Comparison of ENCODE assay signal across 21 cellular contexts in the genomic region with DNA sequence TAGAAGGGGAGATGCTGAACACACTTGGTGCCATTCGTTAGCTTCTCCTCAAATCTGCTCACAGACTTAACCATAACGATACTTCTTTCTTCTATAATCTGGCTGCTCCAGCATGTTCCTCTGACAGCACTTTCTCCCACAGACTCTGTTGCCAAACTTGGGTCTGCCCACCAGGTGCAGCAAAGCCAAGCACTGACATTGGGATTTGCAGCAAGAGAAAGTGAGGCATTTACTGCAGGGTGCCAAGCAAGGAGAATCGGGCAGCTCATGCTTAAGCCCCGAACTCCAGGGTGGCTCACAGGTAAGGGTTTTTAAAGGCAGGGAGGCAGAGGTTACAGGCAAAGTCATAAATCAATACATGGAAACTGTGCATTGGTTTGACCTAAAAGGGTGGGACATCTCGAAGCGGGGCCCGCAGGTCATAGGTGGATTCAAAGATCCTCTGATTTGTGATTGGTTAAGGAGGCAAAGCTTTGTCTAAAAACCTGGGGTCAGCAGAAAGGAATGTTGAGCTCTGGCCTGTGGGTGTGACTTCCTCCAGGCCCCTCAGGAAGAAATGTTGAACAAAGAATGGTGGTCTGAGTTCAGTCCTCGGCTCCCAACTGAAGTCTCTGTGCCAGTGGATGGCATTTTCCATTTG. TPM values are rescaled to one million over a fixed set of nuclear protein-coding genes. Genes with fewer than 3 reads are reported as not detected.
DNase-seq lines count a peak whose midpoint lies in the region; ATAC-seq and TF ChIP-seq lines count a peak whose summit lies in the region.
"Had no signal": no experiment of that assay in that cellular context is flagged by ENCODE, and none has a peak within 500 bp of the region (broad histone marks: within the 10 kb centered on the region; RNA-seq: fewer than 3 reads in every experiment).

No MANE protein-coding gene starts in this region.

- H3K4me2 ChIP-seq in GM23338 = peak overlapping the region; percentile 33
- peak overlapping the region; percentile 37; the same call in 1 of the 2 replicates for H3K4me2 ChIP-seq in OCI-LY3 (ENCODE audit: low read length)

- no peaks in the 10 kb centered on the region for H4K20me1 ChIP-seq in GM23338 (replicated peaks; ENCODE audit: insufficient read depth)
- no peaks in the 10 kb centered on the region for H4K20me1 ChIP-seq in OCI-LY3 (ENCODE audit: insufficient read depth, low read length)

- DNase-seq in GM23338 (ENCODE audit: low spot score) (peak; percentile 83), endothelial cell (ENCODE audit: low spot score) (peak; percentile 30), nephron progenitor cell (peak; percentile 44), NCI-H1417 treated with DMSO at 0.1 percent for 48 hours (lab: John Stamatoyannopoulos, UW) (no peak)
- no peak for DNase-seq in activated naive CD4-positive, alpha-beta T cell treated with anti-CD3 and anti-CD28 coated beads for 36 hours
- DNase-seq in activated CD4-positive, alpha-beta T cell treated with anti-CD3 and anti-CD28 coated beads, Interleukin-2, amount 50 U/mL, for 48 hours = no peak
- DNase-seq: activated CD4-positive, alpha-beta T cell treated with anti-CD3 and anti-CD28 coated beads, Interleukin-2, amount 50 U/mL, for 4 hours; activated T-cell treated with anti-CD3 and anti-CD28 coated beads, Interleukin-2, amount 50 U/mL, for 1 hour; DMS 273 treated with DMSO at 0.1 percent for 48 hours; mucosa of descending colon; NCI-H187; NCI-H510A; ovary; tibial artery had no signal

- H3K4me1 ChIP-seq in GM23338 (ENCODE audit: insufficient read depth) = peaks cover 22% of the 10 kb centered on the region
- H3K4me1 ChIP-seq in OCI-LY3 (ENCODE audit: low read length) = peaks cover 26% of the 10 kb centered on the region

- no peaks in the 10 kb centered on the region for H3K36me3 ChIP-seq in GM23338 (ENCODE audit: insufficient read depth)
- H3K36me3 ChIP-seq in OCI-LY3 (replicated peaks; ENCODE audit: low read depth, low read length) = no peaks in the 10 kb centered on the region
- H3K36me3 ChIP-seq: esophagus muscularis mucosa, ovary, tibial artery had no signal

- peaks cover 3% of the 10 kb centered on the region for H3K27me3 Mint-ChIP-seq in GM23338 (ENCODE audit: insufficient read depth, low read depth, poor library complexity)
- H3K27me3 Mint-ChIP-seq in endothelial cell (ENCODE audit: unreplicated experiment) = peaks cover 10% of the 10 kb centered on the region
- H3K27me3 Mint-ChIP-seq in nephron progenitor cell (ENCODE audit: low read depth, poor library complexity) = peaks cover 4% of the 10 kb centered on the region
- peaks cover 3% of the 10 kb centered on the region for H3K27me3 Mint-ChIP-seq in activated naive CD4-positive, alpha-beta T cell treated with anti-CD3 and anti-CD28 coated beads for 36 hours (ENCODE audit: low read depth)
- H3K27me3 Mint-ChIP-seq: brain had no signal

- H3K9me2 ChIP-seq in GM23338 (ENCODE audit: insufficient read depth) = 0 out of 2 replicates have a peak, but pooled peaks cover 6% of the 10 kb centered on the region

- no peak overlapping the region for H3K9ac ChIP-seq in OCI-LY3 (ENCODE audit: low read length)

- CTCF ChIA-PET in activated naive CD4-positive, alpha-beta T cell treated with anti-CD3 and anti-CD28 coated beads for 36 hours (lab: Charles Lee) = interaction anchor here (0.7 to 1.5 kb wide), 6 partner anchors 8 to 245 kb away, joined by 3 to 5 read pairs (median 3); partner anchors contain the start of gene MAPK14

- ATAC-seq in GM23338 (peak; percentile 67), HG03565 (IDR thresholded peaks at IDR 0.05; ENCODE audit: unreplicated experiment) (no peak)

- no peak overlapping the region for H3K4me3 ChIP-seq in GM23338
- no peak overlapping the region for H3K4me3 ChIP-seq in OCI-LY3 (ENCODE audit: low read length)
- H3K4me3 ChIP-seq: esophagus muscularis mucosa, mucosa of descending colon, ovary, tibial artery had no signal

- H2AFZ ChIP-seq in GM23338 (peak overlapping the region; percentile 34), OCI-LY3 (ENCODE audit: low read depth, low read length) (no peak overlapping the region)

- 0 out of 2 replicates have a peak, but pooled peaks cover 3% of the 10 kb centered on the region for H3F3A ChIP-seq in GM23338 (replicated peaks; ENCODE audit: low read depth)

- no peak overlapping the region for H3K4me3 Mint-ChIP-seq in GM23338
- H3K4me3 Mint-ChIP-seq in endothelial cell (ENCODE audit: unreplicated experiment) = no peak overlapping the region
- H3K4me3 Mint-ChIP-seq in nephron progenitor cell = no peak overlapping the region
- H3K4me3 Mint-ChIP-seq in activated naive CD4-positive, alpha-beta T cell treated with anti-CD3 and anti-CD28 coated beads for 36 hours = no peak overlapping the region
- H3K4me3 Mint-ChIP-seq: activated naive CD8-positive, alpha-beta T cell; brain had no signal

- H3K9me3 Mint-ChIP-seq in GM23338 (no peaks in the 10 kb centered on the region), endothelial cell (ENCODE audit: unreplicated experiment) (no peaks in the 10 kb centered on the region), nephron progenitor cell (no peaks in the 10 kb centered on the region)
- H3K9me3 Mint-ChIP-seq in activated naive CD4-positive, alpha-beta T cell treated with anti-CD3 and anti-CD28 coated beads for 36 hours = no peaks in the 10 kb centered on the region
- H3K9me3 Mint-ChIP-seq: brain had no signal

- H3K79me2 ChIP-seq in GM23338 (replicated peaks; ENCODE audit: insufficient read depth) (no peaks in the 10 kb centered on the region), OCI-LY3 (ENCODE audit: low read length) (no peaks in the 10 kb centered on the region)

- H3K27ac Mint-ChIP-seq in GM23338 (0 out of 2 replicates have a peak overlapping the region, but pooled peaks have one; percentile 13), endothelial cell (ENCODE audit: unreplicated experiment) (peak overlapping the region; percentile 90), nephron progenitor cell (peak overlapping the region; percentile 88)
- H3K27ac Mint-ChIP-seq in activated naive CD4-positive, alpha-beta T cell treated with anti-CD3 and anti-CD28 coated beads for 36 hours = no peak overlapping the region
- H3K27ac Mint-ChIP-seq: activated naive CD8-positive, alpha-beta T cell; brain had no signal

- no peak for TF ChIP-seq CTCF in GM23338 (conservative IDR thresholded peaks at IDR 0.05; ENCODE audit: low read depth in 2 of 2)
- no peak for TF ChIP-seq CTCF in OCI-LY3 (IDR thresholded peaks at IDR 0.05; ENCODE audit: low read depth, low read length)
- no peak for TF ChIP-seq CTCF in endothelial cell (IDR thresholded peaks at IDR 0.05; ENCODE audit: unreplicated experiment)
- TF ChIP-seq CTCF in nephron progenitor cell (IDR thresholded peaks at IDR 0.05) = no peak

- H3K36me3 Mint-ChIP-seq in GM23338 (ENCODE audit: low read depth) = no peaks in the 10 kb centered on the region
- H3K36me3 Mint-ChIP-seq in endothelial cell (ENCODE audit: low read depth, unreplicated experiment) = no peaks in the 10 kb centered on the region
- no peaks in the 10 kb centered on the region for H3K36me3 Mint-ChIP-seq in nephron progenitor cell (ENCODE audit: low read depth)
- no peaks in the 10 kb centered on the region for H3K36me3 Mint-ChIP-seq in activated naive CD4-positive, alpha-beta T cell treated with anti-CD3 and anti-CD28 coated beads for 36 hours (ENCODE audit: low read depth)
- H3K36me3 Mint-ChIP-seq: brain had no signal

- no peaks in the 10 kb centered on the region for H3K9me3 ChIP-seq in OCI-LY3 (ENCODE audit: insufficient read depth, low read length)
- H3K9me3 ChIP-seq: esophagus muscularis mucosa, mucosa of descending colon, ovary, tibial artery had no signal

- H3K27me3 ChIP-seq in GM23338 (ENCODE audit: insufficient read depth) = no peaks in the 10 kb centered on the region
- peaks cover 33% of the 10 kb centered on the region for H3K27me3 ChIP-seq in OCI-LY3 (ENCODE audit: low read depth, low read length)
- H3K27me3 ChIP-seq: esophagus muscularis mucosa, ovary, tibial artery had no signal

- H3K27ac ChIP-seq in GM23338 (ENCODE audit: low read depth) (peak overlapping the region; percentile 83), OCI-LY3 (ENCODE audit: low read length) (no peak overlapping the region)
- H3K27ac ChIP-seq: esophagus muscularis mucosa, ovary, tibial artery had no signal

- intact Hi-C loops in activated naive CD4-positive, alpha-beta T cell treated with anti-CD3 and anti-CD28 coated beads for 36 hours (cut with micrococcal nuclease) = no loop called here

- H3K4me1 Mint-ChIP-seq in GM23338 (peaks cover 45% of the 10 kb centered on the region), endothelial cell (ENCODE audit: unreplicated experiment) (peaks cover 18% of the 10 kb centered on the region), nephron progenitor cell (peaks cover 60% of the 10 kb centered on the region)
- H3K4me1 Mint-ChIP-seq in activated naive CD4-positive, alpha-beta T cell treated with anti-CD3 and anti-CD28 coated beads for 36 hours (ENCODE audit: low read depth) = peaks cover 12% of the 10 kb centered on the region

TF ChIP-seq in GM23338, 12 proteins besides CTCF, POLR2A, EP300 and RAD21 (continues in another document):
- TF ChIP-seq ZNF331 (CRISPR knock-in tag; IDR thresholded peaks at IDR 0.05; ENCODE audit: low read depth) = no peak
- TF ChIP-seq EZH2phosphoT487 (IDR thresholded peaks at IDR 0.05; ENCODE audit: unreplicated experiment) = no peak
- TF ChIP-seq, protein P1, sequence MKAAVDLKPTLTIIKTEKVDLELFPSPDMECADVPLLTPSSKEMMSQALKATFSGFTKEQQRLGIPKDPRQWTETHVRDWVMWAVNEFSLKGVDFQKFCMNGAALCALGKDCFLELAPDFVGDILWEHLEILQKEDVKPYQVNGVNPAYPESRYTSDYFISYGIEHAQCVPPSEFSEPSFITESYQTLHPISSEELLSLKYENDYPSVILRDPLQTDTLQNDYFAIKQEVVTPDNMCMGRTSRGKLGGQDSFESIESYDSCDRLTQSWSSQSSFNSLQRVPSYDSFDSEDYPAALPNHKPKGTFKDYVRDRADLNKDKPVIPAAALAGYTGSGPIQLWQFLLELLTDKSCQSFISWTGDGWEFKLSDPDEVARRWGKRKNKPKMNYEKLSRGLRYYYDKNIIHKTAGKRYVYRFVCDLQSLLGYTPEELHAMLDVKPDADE (IDR thresholded peaks at IDR 0.05) = no peak

RNA-seq across cellular contexts. Expression of gene PNPLA1, which starts 25.1 kb away (rescaled TPM):
- not detected in 2 replicates for total RNA-seq in GM23338 (2014; rRNA removed; shearing (Covaris generic))
- not detected in 2 replicates for polyA plus RNA-seq in GM23338 (2016; fragmentation: Nextera tagmentation; extraction: Ambion mirVana)
- not detected for total RNA-seq in endothelial cell (ENCODE audit: unreplicated experiment)
- total RNA-seq in activated naive CD4-positive, alpha-beta T cell treated with anti-CD3 and anti-CD28 coated beads for 36 hours = not detected
- total RNA-seq: dermis microvascular lymphatic vessel endothelial cell, kidney epithelial cell had no signal

RNA-seq across cellular contexts. Expression of gene BRPF3, which starts 48.2 kb away (rescaled TPM):
- 33.2 and 47.5 TPM in 2 replicates for total RNA-seq in GM23338 (2014; rRNA removed; shearing (Covaris generic))
- polyA plus RNA-seq in GM23338 (2016; fragmentation: Nextera tagmentation; extraction: Ambion mirVana) = 11.3 and 11.8 TPM in 2 replicates
- total RNA-seq in endothelial cell (ENCODE audit: unreplicated experiment) = 37.6 TPM
- 10 to 100 TPM; 15.3 to 15.9 TPM for total RNA-seq in activated naive CD4-positive, alpha-beta T cell treated with anti-CD3 and anti-CD28 coated beads for 36 hours

Comparison
In these comparisons a context has a peak if more than half of its experiments do, and no peak if none do; other contexts are left out.
1. DNase-seq: peak in GM23338 (single experiment), endothelial cell (single experiment) and nephron progenitor cell (single experiment); none in activated naive CD4-positive, alpha-beta T cell treated with anti-CD3 and anti-CD28 coated beads for 36 hours (single experiment), NCI-H1417 treated with DMSO at 0.1 percent for 48 hours (single experiment) and activated CD4-positive, alpha-beta T cell treated with anti-CD3 and anti-CD28 coated beads, Interleukin-2, amount 50 U/mL, for 48 hours (0 of 2).